In genomic region chr2:218984239-218985020, GRCh38 we compare ENCODE assay signal across 10 cellular contexts. TPM values are rescaled to one million over a fixed set of nuclear protein-coding genes. Genes with fewer than 3 reads are reported as not detected.
DNase-seq lines count a peak whose midpoint lies in the region; ATAC-seq, FAIRE-seq and TF ChIP-seq lines count a peak whose summit lies in the region.
"Had no signal": no experiment of that assay in that cellular context is flagged by ENCODE, and none has a peak within 500 bp of the region (broad histone marks: within the 10 kb centered on the region; RNA-seq: fewer than 3 reads in every experiment).

No MANE protein-coding gene starts in this region.

- no peaks in the 10 kb centered on the region for H3K9me2 ChIP-seq in hepatocyte (replicated peaks; ENCODE audit: insufficient read depth)

- DNase-seq in activated T-cell treated with anti-CD3 and anti-CD28 coated beads, Interleukin-2, amount 50 U/mL, for 72 hours = no peak
- DNase-seq in activated T-cell treated with anti-CD3 and anti-CD28 coated beads, Interleukin-2, amount 50 U/mL, for 1 hour = no peak
- DNase-seq in NT2/D1 (ENCODE audit: low read depth, low spot score) = no peak
- DNase-seq in hepatocyte (ENCODE audit: low spot score) = peak; percentile 54
- no peak for DNase-seq in HTR-8/SVneo (ENCODE audit: insufficient read length, low spot score)
- no peak for DNase-seq in hippocampal formation (lab: John Stamatoyannopoulos, UW)
- no peak for DNase-seq in NCI-H1048 (lab: John Stamatoyannopoulos, UW)

- H3K27me3 ChIP-seq in NT2/D1 (ENCODE audit: insufficient read depth, insufficient read length) (peaks cover 95% of the 10 kb centered on the region), hepatocyte (peaks cover 92% of the 10 kb centered on the region), stomach smooth muscle (ENCODE audit: control insufficient read depth in 1 of 2, insufficient read depth in 2 of 2, low read length in 2 of 2) (peaks cover 83 to 87% of the 10 kb centered on the region in 2 donors)

- peaks cover 30% of the 10 kb centered on the region for H3K4me1 Mint-ChIP-seq in activated T-cell treated with anti-CD3 and anti-CD28 coated beads, Interleukin-2, amount 50 U/mL, for 72 hours (ENCODE audit: low read depth)

- peak overlapping the region; percentile 26 for H2AFZ ChIP-seq in hepatocyte

- FAIRE-seq in HTR-8/SVneo (lab: Jason Lieb, UNC) = no peak
- FAIRE-seq: islet of Langerhans had no signal

- H3K9ac ChIP-seq in NT2/D1 (ENCODE audit: insufficient read length, low read depth) (peak overlapping the region; percentile 37), stomach smooth muscle (ENCODE audit: low read length in 2 of 2) (no peak overlapping the region)

- no peak overlapping the region for H3K27ac ChIP-seq in hepatocyte
- no peak overlapping the region for H3K27ac ChIP-seq in stomach smooth muscle (ENCODE audit: low read length)

- WGBS in hepatocyte (ENCODE audit: low lambda C conversion rate, missing lambda C conversion rate) = 2% methylated on average over 50 of the region's 50 CpGs

- ATAC-seq in activated T-cell treated with anti-CD3 and anti-CD28 coated beads, Interleukin-2, amount 50 U/mL, for 72 hours (replicated peaks in 1 of 2) = no peak

- peak overlapping the region; percentile 70 for H3K4me2 ChIP-seq in hepatocyte

- H3K79me2 ChIP-seq in hepatocyte = no peaks in the 10 kb centered on the region

- no peak for TF ChIP-seq CTCF in hepatocyte (IDR thresholded peaks at IDR 0.05; ENCODE audit: poor library complexity)

- H3K4me3 ChIP-seq in NT2/D1 (ENCODE audit: insufficient read length, low read depth) (peak overlapping the region; percentile 41), hepatocyte (no peak overlapping the region), stomach smooth muscle (ENCODE audit: low read length in 2 of 2) (peak overlapping the region; percentile 26 to 49)

- no peaks in the 10 kb centered on the region for H3K9me3 Mint-ChIP-seq in activated T-cell treated with anti-CD3 and anti-CD28 coated beads, Interleukin-2, amount 50 U/mL, for 72 hours

- no peaks in the 10 kb centered on the region for H4K20me1 ChIP-seq in hepatocyte (ENCODE audit: insufficient read depth, poor library complexity, severe bottlenecking)

- peaks cover 20% of the 10 kb centered on the region for H3K4me1 ChIP-seq in NT2/D1 (ENCODE audit: insufficient read depth, insufficient read length)
- H3K4me1 ChIP-seq in hepatocyte (ENCODE audit: insufficient read depth) = peaks cover 13% of the 10 kb centered on the region
- H3K4me1 ChIP-seq in stomach smooth muscle (ENCODE audit: control insufficient read depth, insufficient read depth, low read length) = peaks cover 43% of the 10 kb centered on the region

- H3K36me3 ChIP-seq in NT2/D1 (ENCODE audit: insufficient read depth, insufficient read length, low read length) (no peaks in the 10 kb centered on the region), hepatocyte (replicated peaks; ENCODE audit: insufficient read depth, low read depth) (no peaks in the 10 kb centered on the region), stomach smooth muscle (ENCODE audit: control insufficient read depth in 2 of 2, insufficient read depth in 2 of 2, low read length in 2 of 2) (no peaks in the 10 kb centered on the region)

- H3K27me3 Mint-ChIP-seq in activated T-cell treated with anti-CD3 and anti-CD28 coated beads, Interleukin-2, amount 50 U/mL, for 72 hours (ENCODE audit: low read depth) = peaks cover 83% of the 10 kb centered on the region

- H3K9me3 ChIP-seq in NT2/D1 (ENCODE audit: insufficient read depth, low read length) (no peaks in the 10 kb centered on the region), hepatocyte (ENCODE audit: low read depth) (no peaks in the 10 kb centered on the region), stomach smooth muscle (ENCODE audit: control insufficient read depth in 2 of 2, low read length in 2 of 2) (no peaks in the 10 kb centered on the region)

- H3K4me3 Mint-ChIP-seq in activated T-cell treated with anti-CD3 and anti-CD28 coated beads, Interleukin-2, amount 50 U/mL, for 72 hours = peak overlapping the region; percentile 15 to 43

- H3K27ac Mint-ChIP-seq in activated T-cell treated with anti-CD3 and anti-CD28 coated beads, Interleukin-2, amount 50 U/mL, for 72 hours = no peak overlapping the region

- H3K36me3 Mint-ChIP-seq in activated T-cell treated with anti-CD3 and anti-CD28 coated beads, Interleukin-2, amount 50 U/mL, for 72 hours (ENCODE audit: insufficient read depth in 2 of 2) = no peaks in the 10 kb centered on the region

RNA-seq across cellular contexts. Expression of gene FEV, which starts 0.6 kb away (rescaled TPM):
- total RNA-seq in activated T-cell treated with anti-CD3 and anti-CD28 coated beads, Interleukin-2, amount 50 U/mL, for 72 hours = not detected
- 0.70 TPM in 1 of 2 replicates, not detected in the other for total RNA-seq in hepatocyte
- 0.58 and 2.1 TPM in 2 replicates for polyA plus RNA-seq in hepatocyte
- total RNA-seq: HT1080 had no signal

RNA-seq across cellular contexts. Expression of gene CRYBA2, which starts 8.8 kb away (rescaled TPM):
- total RNA-seq in activated T-cell treated with anti-CD3 and anti-CD28 coated beads, Interleukin-2, amount 50 U/mL, for 72 hours = not detected
- total RNA-seq in hepatocyte = 0.90 TPM in 1 of 2 replicates, not detected in the other
- not detected in 2 replicates for polyA plus RNA-seq in hepatocyte
- total RNA-seq: HT1080 had no signal

RNA-seq across cellular contexts. Expression of gene CDK5R2, which starts 25.0 kb away (rescaled TPM):
- total RNA-seq in activated T-cell treated with anti-CD3 and anti-CD28 coated beads, Interleukin-2, amount 50 U/mL, for 72 hours = not detected
- 0.08 and 0.37 TPM in 2 replicates for total RNA-seq in hepatocyte
- polyA plus RNA-seq in hepatocyte = not detected in 2 replicates

RNA-seq across cellular contexts. Expression of gene CFAP65, which starts 56.9 kb away (rescaled TPM):
- not detected for total RNA-seq in activated T-cell treated with anti-CD3 and anti-CD28 coated beads, Interleukin-2, amount 50 U/mL, for 72 hours
- 0.03 and 0.12 TPM in 2 replicates for total RNA-seq in hepatocyte
- 0.05 and 0.06 TPM in 2 replicates for polyA plus RNA-seq in hepatocyte
- total RNA-seq: HT1080 had no signal
